Comparison of ENCODE assay signal across 23 cellular contexts in the genomic region with DNA sequence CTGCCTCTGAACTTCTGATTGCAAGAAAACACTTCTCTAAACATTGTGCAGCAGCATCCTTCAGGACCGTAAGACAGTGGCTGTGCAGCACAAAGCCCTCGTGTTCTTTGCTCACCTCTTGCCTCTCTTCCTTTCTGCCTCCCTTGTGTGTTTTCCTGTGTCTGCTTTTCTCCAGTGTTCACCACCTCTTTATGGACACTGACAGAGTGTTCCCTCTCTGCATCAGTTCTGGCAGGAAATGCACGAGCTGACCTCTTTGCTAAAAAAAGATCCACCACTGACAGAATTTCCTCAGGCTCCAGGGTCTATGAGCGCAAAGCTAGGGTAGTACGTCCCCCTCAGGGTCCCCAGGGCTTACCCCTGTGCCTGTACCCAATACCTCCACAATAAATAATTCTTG.
"Had no signal": no experiment of that assay in that cellular context is flagged by ENCODE, and none has a peak within 500 bp of the region (broad histone marks: within the 10 kb centered on the region; RNA-seq: fewer than 3 reads in every experiment).

No MANE protein-coding gene starts in this region.

- ATAC-seq: activated T-cell treated with anti-CD3 and anti-CD28 coated beads, Interleukin-2, amount 50 U/mL, for 72 hours; left lung; natural killer cell; sciatic nerve; stimulated activated naive B cell treated with anti-CD40 and anti-IgM and Interleukin-4, amounts not matched to agents 10 μg/mL and 1 μg/mL and 100 μg/mL, for 72 hours; T-helper 17 cell had no signal

- H3K27ac ChIP-seq: epithelial cell of prostate, hepatocyte, left lung, parathyroid adenoma had no signal

- H3K9me3 ChIP-seq: left lung had no signal

- H3K27me3 ChIP-seq: hepatocyte, left lung had no signal

- H3K4me3 ChIP-seq: hepatocyte, left lung, smooth muscle cell had no signal

- DNase-seq: activated CD4-positive, alpha-beta memory T cell treated with anti-CD3 and anti-CD28 coated beads for 36 hours; activated CD4-positive, alpha-beta T cell treated with anti-CD3 and anti-CD28 coated beads for 48 hours; activated CD4-positive, CD25-positive, alpha-beta regulatory T cell; activated effector memory CD4-positive, alpha-beta T cell treated with Interleukin-2 at 50 U/mL for 16 hours; activated naive CD4-positive, alpha-beta T cell treated with anti-CD3 and anti-CD28 coated beads for 36 hours; activated T-cell treated with anti-CD3 and anti-CD28 coated beads, Interleukin-2, amount 50 U/mL, for 72 hours; amygdala; cortex of kidney; immature natural killer cell; left lung; mammary epithelial cell; natural killer cell; stimulated activated CD4-positive, alpha-beta T cell treated with anti-CD3 and anti-CD28 coated beads, Interleukin-2, amount 100 ng/mL, for 48 hours; stimulated activated CD8-positive, alpha-beta memory T cell treated with anti-CD3 and anti-CD28 coated beads, Interleukin-4, amount 100 ng/mL, for 48 hours; stimulated activated naive B cell treated with anti-CD40 and anti-IgM and Interleukin-4, amounts not matched to agents 10 μg/mL and 1 μg/mL and 100 μg/mL, for 72 hours; SW 1271; T-helper 17 cell; trophoblast cell had no signal

- H3K4me1 ChIP-seq: left lung, parathyroid adenoma had no signal

- H3K4me2 ChIP-seq: hepatocyte, smooth muscle cell had no signal

- H2AFZ ChIP-seq: hepatocyte, parathyroid adenoma had no signal

- H3K36me3 ChIP-seq: left lung had no signal

- H3K9ac ChIP-seq: parathyroid adenoma had no signal

- H3K79me2 ChIP-seq: hepatocyte, parathyroid adenoma had no signal
